Comparison of ENCODE assay signal across 12 cellular contexts in genomic region chr17:7611635-7612293, GRCh38. TPM values are rescaled to one million over a fixed set of nuclear protein-coding genes. Genes with fewer than 3 reads are reported as not detected.
DNase-seq lines count a peak whose midpoint lies in the region; FAIRE-seq and TF ChIP-seq lines count a peak whose summit lies in the region.
"Had no signal": no experiment of that assay in that cellular context is flagged by ENCODE, and none has a peak within 500 bp of the region (broad histone marks: within the 10 kb centered on the region; RNA-seq: fewer than 3 reads in every experiment).

No MANE protein-coding gene starts in this region.

- H3K4me1 ChIP-seq in endothelial cell of umbilical vein (ENCODE audit: control insufficient read depth, extremely low read depth, insufficient read depth, low read length): peaks cover 24% of the 10 kb centered on the region

- no peaks in the 10 kb centered on the region for H4K20me1 ChIP-seq in SU-DHL-6 (ENCODE audit: low read depth, low read length)
- H4K20me1 ChIP-seq in endothelial cell of umbilical vein (replicated peaks; ENCODE audit: control insufficient read depth, extremely low read depth, insufficient read depth, low read length): peaks cover 3% of the 10 kb centered on the region

- H2AFZ ChIP-seq in SU-DHL-6 (ENCODE audit: low read depth, low read length, severe bottlenecking): no peak overlapping the region
- no peak overlapping the region for H2AFZ ChIP-seq in endothelial cell of umbilical vein (ENCODE audit: low read depth, low read length)

- POLR2A ChIA-PET in endothelial cell of umbilical vein (lab: Charles Lee): no interaction called here

- no peaks in the 10 kb centered on the region for H3K9me1 ChIP-seq in endothelial cell of umbilical vein (replicated peaks; ENCODE audit: control insufficient read depth, extremely low read depth, insufficient read depth, low read length)

- no peak for TF ChIP-seq POLR2A in endothelial cell of umbilical vein (IDR thresholded peaks at IDR 0.05; ENCODE audit: low read depth, low read length)

- FAIRE-seq in endothelial cell of umbilical vein (lab: Jason Lieb, UNC): no peak
- FAIRE-seq: A204.1 had no signal

- dilution Hi-C loops in endothelial cell of umbilical vein (cut with MboI; ENCODE audit: extremely low pct_ligation_motif_present, low sequenced_read_pairs): no loop called here

- H3K36me3 ChIP-seq in SU-DHL-6 (ENCODE audit: low read length): no peaks in the 10 kb centered on the region
- H3K36me3 ChIP-seq in endothelial cell of umbilical vein (ENCODE audit: control insufficient read depth in 2 of 2, extremely low read depth in 1 of 2, insufficient read depth in 2 of 2, low read length in 2 of 2): no peaks in the 10 kb centered on the region

- no peaks in the 10 kb centered on the region for H3K9me3 Mint-ChIP-seq in T-helper 1 cell treated with Interleukin-12 subunit alpha and Interleukin-12 subunit beta and Interleukin-4 antibody, amounts not matched to agents 30 μg/mL and 1 μg/mL, for 36 hours

- no TSS peak for BruUV-seq in endothelial cell of umbilical vein (replicated peaks; lab: Mats Ljungman, UMichigan)

- no peaks in the 10 kb centered on the region for H3K27me3 Mint-ChIP-seq in T-helper 1 cell treated with Interleukin-12 subunit alpha and Interleukin-12 subunit beta and Interleukin-4 antibody, amounts not matched to agents 30 μg/mL and 1 μg/mL, for 36 hours (ENCODE audit: low read depth)

- H3F3A ChIP-seq in SU-DHL-6 (ENCODE audit: insufficient read depth): no peaks in the 10 kb centered on the region

- CTCF ChIA-PET in endothelial cell of umbilical vein (lab: Charles Lee): interaction anchor here (0.9 to 1.2 kb wide), 2 partner anchors 11 to 76 kb away, joined by 3 to 5 read pairs; partner anchors contain the start of gene TP53

- H3K27ac ChIP-seq in SU-DHL-6 (ENCODE audit: low read depth, low read length): no peak overlapping the region
- H3K27ac ChIP-seq in endothelial cell of umbilical vein (ENCODE audit: insufficient read depth, low read depth, low read length): no peak overlapping the region

- peak overlapping the region; percentile 64 for H3K4me3 Mint-ChIP-seq in T-helper 1 cell treated with Interleukin-12 subunit alpha and Interleukin-12 subunit beta and Interleukin-4 antibody, amounts not matched to agents 30 μg/mL and 1 μg/mL, for 36 hours

- H3K9me3 ChIP-seq in SU-DHL-6 (ENCODE audit: insufficient read depth, low read length) (no peaks in the 10 kb centered on the region), endothelial cell of umbilical vein (replicated peaks; ENCODE audit: control insufficient read depth, insufficient read depth, low read length) (no peaks in the 10 kb centered on the region)
- H3K9me3 ChIP-seq: HAP-1 had no signal

- peaks cover 54% of the 10 kb centered on the region for H3K79me2 ChIP-seq in SU-DHL-6 (ENCODE audit: insufficient read depth, low read length)
- peaks cover 52% of the 10 kb centered on the region for H3K79me2 ChIP-seq in endothelial cell of umbilical vein (ENCODE audit: control insufficient read depth, insufficient read depth, low read length)

- DNase-seq in T-helper 1 cell (no peak), endothelial cell of umbilical vein (ENCODE audit: low read depth, low spot score) (no peak), retinal pigment epithelial cell (ENCODE audit: low read depth) (no peak), RPMI8226 (no peak), NCI-H1048 (lab: John Stamatoyannopoulos, UW) (no peak), ACHN (no peak)
- DNase-seq: MM.1S, NCI-H524 treated with DMSO at 0.1 percent for 48 hours had no signal

- TF ChIP-seq CTCF in SU-DHL-6 (IDR thresholded peaks at IDR 0.05; ENCODE audit: insufficient read depth, low read length, poor library complexity, severe bottlenecking) (no peak), endothelial cell of umbilical vein (IDR thresholded peaks at IDR 0.05; ENCODE audit: extremely low read depth in 1 of 2, insufficient read depth in 1 of 2, low read depth in 1 of 2, low read length in 2 of 2) (no peak), retinal pigment epithelial cell (conservative IDR thresholded peaks at IDR 0.05; ENCODE audit: low read depth, low read length) (no peak)

- H3K36me3 Mint-ChIP-seq in T-helper 1 cell treated with Interleukin-12 subunit alpha and Interleukin-12 subunit beta and Interleukin-4 antibody, amounts not matched to agents 30 μg/mL and 1 μg/mL, for 36 hours (ENCODE audit: low read depth): peaks cover 6% of the 10 kb centered on the region

- H3K27me3 ChIP-seq in SU-DHL-6 (ENCODE audit: low read length) (no peaks in the 10 kb centered on the region), endothelial cell of umbilical vein (ENCODE audit: control insufficient read depth in 2 of 2, insufficient read depth in 2 of 2, low read length in 2 of 2) (no peaks in the 10 kb centered on the region)

- no peak overlapping the region for H3K27ac Mint-ChIP-seq in T-helper 1 cell treated with Interleukin-12 subunit alpha and Interleukin-12 subunit beta and Interleukin-4 antibody, amounts not matched to agents 30 μg/mL and 1 μg/mL, for 36 hours

- H3K4me2 ChIP-seq in SU-DHL-6 (ENCODE audit: low read depth, low read length, poor library complexity, severe bottlenecking) (peak overlapping the region; percentile 7), endothelial cell of umbilical vein (ENCODE audit: insufficient read depth, low read length) (peak overlapping the region; percentile 31)

- H3K4me3 ChIP-seq in SU-DHL-6 (ENCODE audit: insufficient read depth, low read length, poor library complexity, severe bottlenecking) (no peak overlapping the region), endothelial cell of umbilical vein (replicated peaks in 1 of 3; ENCODE audit: insufficient read depth in 1 of 3, low read depth in 1 of 3, low read length in 3 of 3) (no peak overlapping the region), retinal pigment epithelial cell (ENCODE audit: low read length) (peak overlapping the region; percentile 7)
- H3K4me3 ChIP-seq: HAP-1 had no signal

- intact Hi-C loops in endothelial cell of umbilical vein (cut with micrococcal nuclease): loop anchor here (10.0 kb wide), 1 partner anchor 233 kb away; no protein-coding TSS in a partner anchor

- H3K4me1 Mint-ChIP-seq in T-helper 1 cell treated with Interleukin-12 subunit alpha and Interleukin-12 subunit beta and Interleukin-4 antibody, amounts not matched to agents 30 μg/mL and 1 μg/mL, for 36 hours (ENCODE audit: low read depth): peaks cover 30% of the 10 kb centered on the region

- in situ Hi-C loops in ACHN (cut with HindIII; ENCODE audit: low pct_ligation_motif_present, low pct_unique_long_range_greater_than_20kb, low sequenced_read_pairs): no loop called here

- no peaks in the 10 kb centered on the region for H3K9me2 ChIP-seq in SU-DHL-6 (replicated peaks; ENCODE audit: insufficient read depth, low read length)

- H3K9ac ChIP-seq in SU-DHL-6 (ENCODE audit: low read length) (no peak overlapping the region), endothelial cell of umbilical vein (replicated peaks; ENCODE audit: extremely low read depth, insufficient read depth, low read length) (no peak overlapping the region)

RNA-seq across cellular contexts. Expression of gene FXR2, which starts 2.9 kb away (rescaled TPM):
- total RNA-seq in endothelial cell of umbilical vein: 33.1 and 40.1 TPM in 2 replicates
- 48.9 and 59.9 TPM in 2 replicates for polyA plus RNA-seq in endothelial cell of umbilical vein
- 31.5 and 31.7 TPM in 2 replicates for polyA plus RNA-seq in endothelial cell of umbilical vein (2011; cell fraction: cytosol; rRNA removed)
- polyA plus RNA-seq in endothelial cell of umbilical vein (2011; cell fraction: nucleus; rRNA removed): 50.3 and 57.2 TPM in 2 replicates
- polyA plus RNA-seq in endothelial cell of umbilical vein (2012): 27.8 and 29.5 TPM in 2 replicates
- polyA minus RNA-seq in endothelial cell of umbilical vein: 37.0 and 40.5 TPM in 2 replicates
- 47.6 TPM for polyA minus RNA-seq in endothelial cell of umbilical vein (2011; cell fraction: cytosol; rRNA and poly(A)+ RNA removed)
- polyA minus RNA-seq in endothelial cell of umbilical vein (2011; cell fraction: nucleus; rRNA and poly(A)+ RNA removed): 13.3 and 16.5 TPM in 2 replicates

RNA-seq across cellular contexts. Expression of gene SAT2, which starts 15.9 kb away (rescaled TPM):
- 51.8 and 52.5 TPM in 2 replicates for total RNA-seq in endothelial cell of umbilical vein
- 27.9 and 38.0 TPM in 2 replicates for polyA plus RNA-seq in endothelial cell of umbilical vein
- 37.0 and 39.2 TPM in 2 replicates for polyA plus RNA-seq in endothelial cell of umbilical vein (2011; cell fraction: cytosol; rRNA removed)
- polyA plus RNA-seq in endothelial cell of umbilical vein (2011; cell fraction: nucleus; rRNA removed): 72.5 and 83.8 TPM in 2 replicates
- 63.9 and 76.7 TPM in 2 replicates for polyA plus RNA-seq in endothelial cell of umbilical vein (2012)
- polyA minus RNA-seq in endothelial cell of umbilical vein: 14.8 and 22.4 TPM in 2 replicates
- polyA minus RNA-seq in endothelial cell of umbilical vein (2011; cell fraction: cytosol; rRNA and poly(A)+ RNA removed): 7.3 TPM
- 5.6 and 8.0 TPM in 2 replicates for polyA minus RNA-seq in endothelial cell of umbilical vein (2011; cell fraction: nucleus; rRNA and poly(A)+ RNA removed)

RNA-seq across cellular contexts. Expression of gene SHBG, which starts 18.2 kb away (rescaled TPM):
- total RNA-seq in endothelial cell of umbilical vein: not detected in 2 replicates
- polyA plus RNA-seq in endothelial cell of umbilical vein: 0.32 and 0.51 TPM in 2 replicates
- polyA plus RNA-seq in endothelial cell of umbilical vein (2011; cell fraction: cytosol; rRNA removed): 0.26 and 0.30 TPM in 2 replicates
- polyA plus RNA-seq in endothelial cell of umbilical vein (2011; cell fraction: nucleus; rRNA removed): 0.78 and 0.99 TPM in 2 replicates
- 0.41 and 0.44 TPM in 2 replicates for polyA plus RNA-seq in endothelial cell of umbilical vein (2012)
- not detected in 2 replicates for polyA minus RNA-seq in endothelial cell of umbilical vein
- not detected for polyA minus RNA-seq in endothelial cell of umbilical vein (2011; cell fraction: cytosol; rRNA and poly(A)+ RNA removed)
- not detected in 2 replicates for polyA minus RNA-seq in endothelial cell of umbilical vein (2011; cell fraction: nucleus; rRNA and poly(A)+ RNA removed)

RNA-seq across cellular contexts. Expression of gene SOX15, which starts 21.9 kb away (rescaled TPM):
- total RNA-seq in endothelial cell of umbilical vein: 0.39 and 0.46 TPM in 2 replicates
- polyA plus RNA-seq in endothelial cell of umbilical vein: 0.19 and 0.26 TPM in 2 replicates
- 0.08 and 0.16 TPM in 2 replicates for polyA plus RNA-seq in endothelial cell of umbilical vein (2011; cell fraction: cytosol; rRNA removed)
- polyA plus RNA-seq in endothelial cell of umbilical vein (2011; cell fraction: nucleus; rRNA removed): 0.28 and 0.67 TPM in 2 replicates
- 0.48 and 1.0 TPM in 2 replicates for polyA plus RNA-seq in endothelial cell of umbilical vein (2012)
- polyA minus RNA-seq in endothelial cell of umbilical vein: 0.53 TPM in 1 of 2 replicates, not detected in the other
- polyA minus RNA-seq in endothelial cell of umbilical vein (2011; cell fraction: cytosol; rRNA and poly(A)+ RNA removed): not detected
- 0.58 and 0.67 TPM in 2 replicates for polyA minus RNA-seq in endothelial cell of umbilical vein (2011; cell fraction: nucleus; rRNA and poly(A)+ RNA removed)

RNA-seq across cellular contexts. Expression of gene MPDU1, which starts 28.1 kb away (rescaled TPM):
- total RNA-seq in endothelial cell of umbilical vein: 61.2 and 78.0 TPM in 2 replicates
- polyA plus RNA-seq in endothelial cell of umbilical vein: 368 and 384 TPM in 2 replicates
- 232 and 270 TPM in 2 replicates for polyA plus RNA-seq in endothelial cell of umbilical vein (2011; cell fraction: cytosol; rRNA removed)
- 167 and 168 TPM in 2 replicates for polyA plus RNA-seq in endothelial cell of umbilical vein (2011; cell fraction: nucleus; rRNA removed)
- polyA plus RNA-seq in endothelial cell of umbilical vein (2012): 96.5 and 130 TPM in 2 replicates
- polyA minus RNA-seq in endothelial cell of umbilical vein: 198 and 233 TPM in 2 replicates
- 61.6 TPM for polyA minus RNA-seq in endothelial cell of umbilical vein (2011; cell fraction: cytosol; rRNA and poly(A)+ RNA removed)
- polyA minus RNA-seq in endothelial cell of umbilical vein (2011; cell fraction: nucleus; rRNA and poly(A)+ RNA removed): 41.7 and 43.4 TPM in 2 replicates
